19 cellular contexts compared by ENCODE assay signal in the genomic region with DNA sequence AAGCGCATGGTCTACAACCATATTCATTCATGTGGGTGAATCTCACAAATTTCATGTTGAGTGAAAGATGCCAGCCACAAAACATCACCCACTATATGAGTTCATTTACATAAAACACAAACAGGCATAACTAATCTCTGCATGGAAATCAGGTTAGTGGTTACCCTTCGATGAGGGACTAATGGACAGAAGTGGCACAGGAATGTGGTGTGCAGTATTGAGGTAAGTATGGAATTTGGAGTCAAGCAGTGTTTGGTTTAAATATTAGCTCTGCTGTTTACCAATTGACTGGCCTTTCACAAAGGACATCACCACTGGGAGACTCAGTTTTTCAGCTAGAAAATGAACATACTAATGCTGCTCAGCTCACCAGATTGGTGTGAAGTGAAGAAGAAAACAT. TPM values are rescaled to one million over a fixed set of nuclear protein-coding genes. Genes with fewer than 3 reads are reported as not detected.
"Had no signal": no experiment of that assay in that cellular context is flagged by ENCODE, and none has a peak within 500 bp of the region (broad histone marks: within the 10 kb centered on the region; RNA-seq: fewer than 3 reads in every experiment).

No MANE protein-coding gene starts in this region.

- H3K4me1 ChIP-seq: ascending aorta, colonic mucosa had no signal

- H3K27me3 ChIP-seq: ascending aorta, colonic mucosa had no signal

- H3K9me3 ChIP-seq: ascending aorta, colonic mucosa had no signal

- ATAC-seq: activated naive CD8-positive, alpha-beta T cell treated with anti-CD3 and anti-CD28 coated beads, Interleukin-2, amount 50 U/mL, for 24 hours had no signal

- H3K36me3 ChIP-seq: ascending aorta, colonic mucosa had no signal

- FAIRE-seq: TTC549 had no signal

- DNase-seq: activated B cell treated with CpG ODN at 0.5 μM for 24 hours; activated CD4-positive, alpha-beta T cell treated with anti-CD3 and anti-CD28 coated beads, Interleukin-2, amount 10 ng/mL, durations not matched to agents 24 days and 14 days; activated naive CD4-positive, alpha-beta T cell treated with Interleukin-2 at 50 U/mL for 16 hours; activated naive CD8-positive, alpha-beta T cell treated with anti-CD3 and anti-CD28 coated beads, Interleukin-2, amount 50 U/mL, for 24 hours; caudate nucleus; colonic mucosa; effector CD4-positive, alpha-beta T cell; hippocampal formation; left cardiac atrium; nephron progenitor cell; stimulated activated CD4-positive, alpha-beta T cell treated with anti-CD3 and anti-CD28 coated beads, Interleukin-15, amount 100 ng/mL, for 24 hours; stimulated activated CD4-positive, alpha-beta T cell treated with anti-CD3 and anti-CD28 coated beads, Interleukin-4, amount 100 ng/mL, for 24 hours; T-helper 2 cell had no signal

- H3K4me3 ChIP-seq: ascending aorta, colonic mucosa had no signal

- H3K27ac ChIP-seq: ascending aorta, colonic mucosa had no signal

RNA-seq across cellular contexts. Expression of a gene that starts 24.2 kb away (rescaled TPM):
- total RNA-seq: activated B cell treated with CpG ODN at 0.5 μM for 24 hours; activated CD4-positive, alpha-beta T cell treated with anti-CD3 and anti-CD28 coated beads, Interleukin-2, amount 10 ng/mL, durations not matched to agents 24 days and 14 days; activated T-helper 1 cell treated with anti-CD3 and anti-CD28 coated beads, Interleukin-12 subunit alpha, Interleukin-12 subunit beta, Interleukin-2, Interleukin-4 antibody, amounts not matched to agents 30 ng/mL and 10 ng/mL and 1 ng/mL, durations not matched to agents 14 hours and 24 hours and 36 hours; ascending aorta; colonic mucosa; omental fat pad; skeletal muscle tissue; ureter had no signal

RNA-seq across cellular contexts. Expression of a gene that starts 53.5 kb away (rescaled TPM):
- total RNA-seq: activated B cell treated with CpG ODN at 0.5 μM for 24 hours; activated CD4-positive, alpha-beta T cell treated with anti-CD3 and anti-CD28 coated beads, Interleukin-2, amount 10 ng/mL, durations not matched to agents 24 days and 14 days; activated T-helper 1 cell treated with anti-CD3 and anti-CD28 coated beads, Interleukin-12 subunit alpha, Interleukin-12 subunit beta, Interleukin-2, Interleukin-4 antibody, amounts not matched to agents 30 ng/mL and 10 ng/mL and 1 ng/mL, durations not matched to agents 14 hours and 24 hours and 36 hours; ascending aorta had no signal
